In the genomic region with DNA sequence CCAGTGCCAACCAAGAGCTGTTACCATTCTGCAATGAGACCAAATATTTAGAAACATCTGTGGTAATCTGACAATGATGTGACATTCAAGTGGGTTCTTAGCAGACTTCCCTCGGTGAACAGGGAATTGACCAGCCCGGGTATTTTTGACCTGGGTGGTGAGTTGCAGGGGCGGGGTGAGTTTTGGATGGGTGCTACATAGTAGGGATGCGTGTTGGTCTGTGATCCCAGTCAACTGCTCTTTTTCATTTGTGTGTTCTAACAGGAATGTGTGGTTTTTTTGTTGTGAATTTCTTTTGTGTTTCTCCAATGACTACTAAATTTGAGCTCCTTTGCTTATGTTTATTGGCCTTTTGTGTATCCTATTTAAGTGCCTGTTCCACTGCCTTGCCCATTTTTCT, we compare ENCODE assay signal across 25 cellular contexts.
"Had no signal": no experiment of that assay in that cellular context is flagged by ENCODE, and none has a peak within 500 bp of the region (broad histone marks: within the 10 kb centered on the region; RNA-seq: fewer than 3 reads in every experiment).

No MANE protein-coding gene starts in this region.

- H3K9me3 ChIP-seq: colonic mucosa, esophagus squamous epithelium, gastrocnemius medialis had no signal

- H3K27ac ChIP-seq: colonic mucosa, coronary artery, dorsolateral prefrontal cortex, epithelial cell of prostate, esophagus muscularis mucosa, esophagus squamous epithelium, foreskin keratinocyte, gastrocnemius medialis, gastroesophageal sphincter, heart right ventricle had no signal

- H3K4me1 ChIP-seq: colonic mucosa, esophagus muscularis mucosa, foreskin keratinocyte, gastrocnemius medialis had no signal

- H3K27ac Mint-ChIP-seq: dendritic cell treated with granulocyte-macrophage colony-stimulating factor and Interleukin-4, amounts not matched to agents 40 ng/mL and 50 ng/mL, for 4 days; effector memory CD8-positive, alpha-beta T cell; endodermal cell had no signal

- H3K36me3 ChIP-seq: colonic mucosa, esophagus muscularis mucosa, esophagus squamous epithelium, gastrocnemius medialis, gastroesophageal sphincter, heart left ventricle, heart right ventricle had no signal

- H3K4me3 Mint-ChIP-seq: dendritic cell treated with granulocyte-macrophage colony-stimulating factor and Interleukin-4, amounts not matched to agents 40 ng/mL and 50 ng/mL, for 4 days; effector memory CD8-positive, alpha-beta T cell; endodermal cell had no signal

- DNase-seq: colonic mucosa; cortex of kidney; dermis blood vessel endothelial cell; dorsolateral prefrontal cortex; effector CD4-positive, alpha-beta T cell; effector CD8-positive, alpha-beta T cell; effector memory CD4-positive, alpha-beta T cell; effector memory CD8-positive, alpha-beta T cell; endodermal cell; erythroblast; esophagus squamous epithelium; foreskin fibroblast; foreskin keratinocyte; foreskin melanocyte; gastrocnemius medialis; glutamatergic neuron; head of caudate nucleus; heart left ventricle; heart right ventricle had no signal

- H3K4me3 ChIP-seq: colonic mucosa, coronary artery, dorsolateral prefrontal cortex, esophagus muscularis mucosa, esophagus squamous epithelium, gastrocnemius medialis, gastroesophageal sphincter, heart left ventricle, heart right ventricle had no signal

- H3K27me3 ChIP-seq: colonic mucosa, esophagus muscularis mucosa, esophagus squamous epithelium, foreskin keratinocyte, gastrocnemius medialis, gastroesophageal sphincter, heart left ventricle, heart right ventricle had no signal

- ATAC-seq: effector memory CD8-positive, alpha-beta T cell; esophagus mucosa; foreskin keratinocyte; gastrocnemius medialis; gastroesophageal sphincter; heart left ventricle; heart right ventricle had no signal
